ENCODE assay signal across 1 cellular context in genomic region chr6:126339796-126340750, GRCh38.
A peak's percentile ranks its signal among the peaks of the same experiment; 100 is the strongest.
TF ChIP-seq lines count a peak whose summit lies in the region.

Gene CENPW, plus strand, starts transcription at chr6:126340115. Its CDS starts 159 bp downstream, at chr6:126340274.

TF ChIP-seq in K562, 482 proteins besides CTCF, POLR2A, EP300 and RAD21 (continued from another document):
- TF ChIP-seq MYC (IDR thresholded peaks at IDR 0.05; ENCODE audit: low read depth, low read length) (peak; percentile 44; the same call in 1 of the 2 replicates), MYC (CRISPR knock-in tag; IDR thresholded peaks at IDR 0.05; ENCODE audit: borderline replicate concordance, low read depth) (no peak), TAF9B (IDR thresholded peaks at IDR 0.05; ENCODE audit: partially characterized antibody) (peak; percentile 39), HDAC1 (IDR thresholded peaks at IDR 0.05) (peak in 1 of 2 experiments; percentile 99; a peak in 2 of 4 replicates), ZNF121 (CRISPR knock-in tag; conservative IDR thresholded peaks at IDR 0.05) (no peak), DIDO1 (tag; IDR thresholded peaks at IDR 0.05; ENCODE audit: low read depth) (peak; percentile 86; the same call in 1 of the 2 replicates), KLF13 (tag; IDR thresholded peaks at IDR 0.05; ENCODE audit: borderline replicate concordance, low read depth) (peak; percentile 66; the same call in 1 of the 2 replicates), TEAD1 (CRISPR knock-in tag; IDR thresholded peaks at IDR 0.05) (peak in 1 of 2 experiments; percentile 54; a peak in 1 of 4 replicates), FOXM1 (IDR thresholded peaks at IDR 0.05; ENCODE audit: low read depth) (peak; percentile 85), FOXM1 (CRISPR knock-in tag; IDR thresholded peaks at IDR 0.05; ENCODE audit: low read depth) (peak; percentile 70; the same call in 1 of the 2 replicates), ZNF217 (CRISPR knock-in tag; IDR thresholded peaks at IDR 0.05) (no peak), ZFPM2 (CRISPR knock-in tag; IDR thresholded peaks at IDR 0.05) (no peak), ZSCAN29 (IDR thresholded peaks at IDR 0.05) (peak; percentile 75; the same call in 1 of the 2 replicates), MTA3 (IDR thresholded peaks at IDR 0.05; ENCODE audit: borderline replicate concordance) (peak; percentile 77; the same call in 1 of the 2 replicates), ILK (tag; IDR thresholded peaks at IDR 0.05; ENCODE audit: borderline replicate concordance, low read depth) (no peak), LCOR (CRISPR knock-in tag; IDR thresholded peaks at IDR 0.05) (peak; percentile 62; the same call in 1 of the 2 replicates), MTA1 (IDR thresholded peaks at IDR 0.05; ENCODE audit: borderline replicate concordance) (peak; percentile 99), RCOR1 (IDR thresholded peaks at IDR 0.05; ENCODE audit: borderline replicate concordance in 1 of 2, low read depth in 2 of 2, low read length in 2 of 2) (peak in 1 of 2 experiments; percentile 64; a peak in 1 of 4 replicates), NFRKB (IDR thresholded peaks at IDR 0.05; ENCODE audit: low read depth) (0 out of 2 replicates have a peak, but pooled peaks have one; percentile 61), ATF1 (CRISPR knock-in tag; IDR thresholded peaks at IDR 0.05) (peak; percentile 96), ATF1 (tag; IDR thresholded peaks at IDR 0.05) (peak; percentile 99), AFF1 (IDR thresholded peaks at IDR 0.05; ENCODE audit: low read depth in 1 of 2, partially characterized antibody in 2 of 2) (peak in 1 of 2 experiments; percentile 57), CCNT2 (IDR thresholded peaks at IDR 0.05; ENCODE audit: borderline replicate concordance, extremely low read depth, insufficient read length, low read depth, low read length) (no peak), ZNF318 (IDR thresholded peaks at IDR 0.05; ENCODE audit: borderline replicate concordance in 1 of 2, low read depth in 1 of 2) (0 out of 4 replicates have a peak, but pooled peaks of 1 of the 2 experiments have one; percentile 43), UBTF (IDR thresholded peaks at IDR 0.05; ENCODE audit: borderline replicate concordance in 1 of 2, low read depth in 2 of 2, low read length in 2 of 2) (0 out of 4 replicates have a peak, but pooled peaks have one; percentile 50 to 62), GTF2A2 (tag; IDR thresholded peaks at IDR 0.05) (no peak), ZBTB8A (IDR thresholded peaks at IDR 0.05; ENCODE audit: partially characterized antibody) (no peak)
